In genomic region chr18:79911871-79912270, GRCh38 we compare ENCODE assay signal across 18 cellular contexts. TPM values are rescaled to one million over a fixed set of nuclear protein-coding genes. Genes with fewer than 3 reads are reported as not detected.
DNase-seq lines count a peak whose midpoint lies in the region; ATAC-seq, FAIRE-seq and TF ChIP-seq lines count a peak whose summit lies in the region.
"Had no signal": no experiment of that assay in that cellular context is flagged by ENCODE, and none has a peak within 500 bp of the region (broad histone marks: within the 10 kb centered on the region; RNA-seq: fewer than 3 reads in every experiment).

No MANE protein-coding gene starts in this region.

- BruUV-seq in HepG2 (replicated peaks; lab: Mats Ljungman, UMichigan), result no TSS peak

- H3K4me3 Mint-ChIP-seq in glutamatergic neuron (ENCODE audit: unreplicated experiment), result peak overlapping the region; percentile 4
- H3K4me3 Mint-ChIP-seq in nephron progenitor cell, result no peak overlapping the region
- H3K4me3 Mint-ChIP-seq: activated CD4-positive, alpha-beta T cell treated with anti-CD3 and anti-CD28 coated beads, Interleukin-2, amount 10 ng/mL, durations not matched to agents 24 days and 14 days; activated naive CD4-positive, alpha-beta T cell treated with anti-CD3 and anti-CD28 coated beads, Interleukin-2, amount 10 ng/mL, durations not matched to agents 7 days and 5 days; CD4-positive, CD25-positive, alpha-beta regulatory T cell; dendritic cell treated with granulocyte-macrophage colony-stimulating factor and Interleukin-4, amounts not matched to agents 40 ng/mL and 50 ng/mL, for 4 days; immature natural killer cell; stimulated activated naive B cell treated with anti-CD40 and anti-IgM and Interleukin-4, amounts not matched to agents 10 μg/mL and 1 μg/mL and 100 μg/mL, for 72 hours had no signal

- no peak for TF ChIP-seq EP300 in HepG2 (IDR thresholded peaks at IDR 0.05; ENCODE audit: low read depth in 2 of 2, low read length in 2 of 2)
- no peak for TF ChIP-seq EP300 in HepG2 (CRISPR knock-in tag; IDR thresholded peaks at IDR 0.05; ENCODE audit: borderline replicate concordance)

- H2AFZ ChIP-seq in HepG2 (ENCODE audit: low read length) (no peak overlapping the region), GM23248 (no peak overlapping the region)

- CTCF ChIA-PET in HepG2 (lab: Yijun Ruan, JAX; ENCODE audit: low intra/inter-chr PET ratio, low total read pairs), result no interaction called here

- peak overlapping the region; percentile 19 to 36 for H3K27ac ChIP-seq in liver (ENCODE audit: low read depth in 1 of 2, low read length in 2 of 2)
- H3K27ac ChIP-seq in HepG2 (ENCODE audit: extremely low read length, insufficient read depth, low read length), result no peak overlapping the region
- no peak overlapping the region for H3K27ac ChIP-seq in GM23248
- H3K27ac ChIP-seq: upper lobe of right lung had no signal

- H3K9me3 Mint-ChIP-seq in glutamatergic neuron (ENCODE audit: unreplicated experiment) (peaks cover 21% of the 10 kb centered on the region), nephron progenitor cell (peaks cover 39% of the 10 kb centered on the region)
- H3K9me3 Mint-ChIP-seq: CD4-positive, CD25-positive, alpha-beta regulatory T cell; immature natural killer cell had no signal

- H3K9me3 ChIP-seq in liver (ENCODE audit: control insufficient read depth in 4 of 4, low read length in 3 of 4) (peaks cover 0 to 1% (median 0%) of the 10 kb centered on the region in 4 donors), HepG2 (ENCODE audit: low read length) (no peaks in the 10 kb centered on the region), GM23248 (ENCODE audit: low read depth) (no peaks in the 10 kb centered on the region)
- H3K9me3 ChIP-seq: upper lobe of right lung had no signal

- WGBS in liver, result 85% methylated on average over 10 of the region's 10 CpGs
- WGBS in HepG2 (ENCODE audit: low lambda C conversion rate), result 97% methylated on average over 10 of the region's 10 CpGs
- WGBS in GM23248 (ENCODE audit: low coverage in 1 of 2, low lambda C conversion rate in 2 of 2, missing lambda C conversion rate in 2 of 2), 2 experiments, result 82 to 100% methylated on average over 3 to 10 of the region's 10 CpGs

- peaks cover 22% of the 10 kb centered on the region; the same call in 1 of the 2 replicates for H4K20me1 ChIP-seq in HepG2 (ENCODE audit: insufficient read depth, low read length)
- H4K20me1 ChIP-seq in GM23248 (ENCODE audit: insufficient read depth), result no peaks in the 10 kb centered on the region

- TF ChIP-seq CTCF in liver (IDR thresholded peaks at IDR 0.05; ENCODE audit: low read depth, low read length, missing input control), result no peak
- no peak for TF ChIP-seq CTCF in HepG2 (CRISPR knock-in tag; IDR thresholded peaks at IDR 0.05)
- no peak for TF ChIP-seq CTCF in glutamatergic neuron (IDR thresholded peaks at IDR 0.05; ENCODE audit: partially characterized antibody, unreplicated experiment)
- no peak for TF ChIP-seq CTCF in nephron progenitor cell (IDR thresholded peaks at IDR 0.05)

- intact Hi-C loops in HepG2 (cut with micrococcal nuclease; ENCODE audit: unreplicated experiment), result no loop called here

- peaks cover 10% of the 10 kb centered on the region for H3K4me1 Mint-ChIP-seq in glutamatergic neuron (ENCODE audit: low read depth, unreplicated experiment)
- peaks cover 6% of the 10 kb centered on the region for H3K4me1 Mint-ChIP-seq in nephron progenitor cell

- FAIRE-seq in HepG2 (lab: Jason Lieb, UNC), result no peak
- peak; percentile 30 for FAIRE-seq in urothelium cell line (lab: Jason Lieb, UNC)

- H3K27ac Mint-ChIP-seq in glutamatergic neuron (ENCODE audit: unreplicated experiment) (peak overlapping the region; percentile 75), nephron progenitor cell (peak overlapping the region; percentile 31)
- H3K27ac Mint-ChIP-seq: activated CD4-positive, alpha-beta T cell treated with anti-CD3 and anti-CD28 coated beads, Interleukin-2, amount 10 ng/mL, durations not matched to agents 24 days and 14 days; dendritic cell treated with granulocyte-macrophage colony-stimulating factor and Interleukin-4, amounts not matched to agents 40 ng/mL and 50 ng/mL, for 4 days; immature natural killer cell; stimulated activated naive B cell treated with anti-CD40 and anti-IgM and Interleukin-4, amounts not matched to agents 10 μg/mL and 1 μg/mL and 100 μg/mL, for 72 hours had no signal

- H3K36me3 ChIP-seq in liver (ENCODE audit: control insufficient read depth in 4 of 4, insufficient read depth in 3 of 4, low read depth in 1 of 4, low read length in 3 of 4), result peaks cover 9 to 43% (median 26%) of the 10 kb centered on the region in 4 donors
- H3K36me3 ChIP-seq in HepG2 (replicated peaks in 1 of 2; ENCODE audit: control insufficient read depth in 1 of 2, insufficient read depth in 2 of 2, low read length in 2 of 2), result peaks cover 9 to 33% of the 10 kb centered on the region in 2 experiments; a peak in 4 of 5 replicates
- no peaks in the 10 kb centered on the region for H3K36me3 ChIP-seq in GM23248 (ENCODE audit: low read depth)

- in situ Hi-C loops in HepG2 (cut with HindIII; ENCODE audit: extremely low pct_ligation_motif_present, low pct_unique_long_range_greater_than_20kb), result no loop called here
- in situ Hi-C loops in GM23248 (cut with MboI), result no loop called here

- ATAC-seq in HepG2, result no peak

- H3K9me2 ChIP-seq in GM23248 (ENCODE audit: insufficient read depth), result no peaks in the 10 kb centered on the region

- H3K4me1 ChIP-seq in liver (ENCODE audit: control insufficient read depth in 4 of 4, insufficient read depth in 4 of 4, low read length in 3 of 4), result peaks cover 0 to 10% (median 4%) of the 10 kb centered on the region in 4 donors
- no peaks in the 10 kb centered on the region for H3K4me1 ChIP-seq in HepG2 (ENCODE audit: insufficient read depth, low read length)
- no peaks in the 10 kb centered on the region for H3K4me1 ChIP-seq in GM23248 (ENCODE audit: insufficient read depth)
- H3K4me1 ChIP-seq: upper lobe of right lung had no signal

- TF ChIP-seq RAD21 in liver (IDR thresholded peaks at IDR 0.05), result no peak
- no peak for TF ChIP-seq RAD21 in HepG2 (CRISPR knock-in tag; IDR thresholded peaks at IDR 0.05)

- TF ChIP-seq POLR2A in HepG2 (IDR thresholded peaks at IDR 0.05; ENCODE audit: insufficient read depth in 1 of 2, low read depth in 2 of 2, low read length in 2 of 2), result no peak

- no peak overlapping the region for H3K4me2 ChIP-seq in HepG2 (ENCODE audit: low read depth, low read length)
- no peak overlapping the region for H3K4me2 ChIP-seq in GM23248 (ENCODE audit: unreplicated experiment)

- H3K79me2 ChIP-seq in HepG2 (ENCODE audit: insufficient read depth, low read length) (no peaks in the 10 kb centered on the region), GM23248 (ENCODE audit: insufficient read depth) (peaks cover 11% of the 10 kb centered on the region)

- H3F3A ChIP-seq in GM23248 (ENCODE audit: insufficient read depth), result no peaks in the 10 kb centered on the region

- POLR2A ChIA-PET in HepG2 (lab: Yijun Ruan, JAX), result no interaction called here

- DNase-seq in HepG2 (ENCODE audit: low spot score) (no peak), glutamatergic neuron (peak; percentile 40), nephron progenitor cell (no peak), urothelium cell line (ENCODE audit: low spot score) (no peak), NOMO-1 (lab: John Stamatoyannopoulos, UW; ENCODE audit: unreplicated experiment in 2 of 2) (no peak), GM23248 (no peak), NCI-H526 treated with DMSO at 0.1 percent for 48 hours (lab: John Stamatoyannopoulos, UW) (no peak)
- DNase-seq: ACHN; GOT3; immature natural killer cell; NCI-H446; stimulated activated naive B cell treated with anti-CD40 and anti-IgM and Interleukin-4, amounts not matched to agents 10 μg/mL and 1 μg/mL and 100 μg/mL, for 72 hours had no signal

- no peaks in the 10 kb centered on the region for H3K27me3 ChIP-seq in liver (ENCODE audit: control insufficient read depth in 4 of 4, insufficient read depth in 4 of 4, low read length in 3 of 4)
- H3K27me3 ChIP-seq in HepG2 (ENCODE audit: control insufficient read depth in 1 of 2, insufficient read depth in 2 of 2, low read length in 2 of 2), result no peaks in the 10 kb centered on the region
- H3K27me3 ChIP-seq in GM23248 (replicated peaks; ENCODE audit: insufficient read depth), result no peaks in the 10 kb centered on the region
- H3K27me3 ChIP-seq: upper lobe of right lung had no signal

- H3K36me3 Mint-ChIP-seq in glutamatergic neuron (ENCODE audit: unreplicated experiment) (peaks cover 33% of the 10 kb centered on the region), nephron progenitor cell (ENCODE audit: low read depth) (peaks cover 75% of the 10 kb centered on the region)

- H3K27me3 Mint-ChIP-seq in glutamatergic neuron (ENCODE audit: unreplicated experiment), result peaks cover 14% of the 10 kb centered on the region
- no peaks in the 10 kb centered on the region for H3K27me3 Mint-ChIP-seq in nephron progenitor cell (ENCODE audit: low read depth, poor library complexity)
- H3K27me3 Mint-ChIP-seq: activated CD4-positive, alpha-beta T cell treated with anti-CD3 and anti-CD28 coated beads, Interleukin-2, amount 10 ng/mL, durations not matched to agents 24 days and 14 days; activated naive CD4-positive, alpha-beta T cell treated with anti-CD3 and anti-CD28 coated beads, Interleukin-2, amount 10 ng/mL, durations not matched to agents 7 days and 5 days; CD4-positive, CD25-positive, alpha-beta regulatory T cell; dendritic cell treated with granulocyte-macrophage colony-stimulating factor and Interleukin-4, amounts not matched to agents 40 ng/mL and 50 ng/mL, for 4 days; stimulated activated naive B cell treated with anti-CD40 and anti-IgM and Interleukin-4, amounts not matched to agents 10 μg/mL and 1 μg/mL and 100 μg/mL, for 72 hours had no signal

- H3K4me3 ChIP-seq in liver (ENCODE audit: low read depth in 1 of 3, low read length in 3 of 3) (no peak overlapping the region), HepG2 (replicated peaks in 1 of 3; ENCODE audit: insufficient read depth in 1 of 3, low read depth in 2 of 3, low read length in 3 of 3) (no peak overlapping the region), GM23248 (no peak overlapping the region)
- H3K4me3 ChIP-seq: upper lobe of right lung had no signal

- H3K9ac ChIP-seq in liver (ENCODE audit: low read depth in 1 of 2, low read length in 2 of 2) (no peak overlapping the region), HepG2 (ENCODE audit: insufficient read depth, low read depth, low read length) (no peak overlapping the region), GM23248 (no peak overlapping the region)

RNA-seq across cellular contexts. Expression of gene SLC66A2, which starts 39.6 kb away (rescaled TPM):
- total RNA-seq in liver, result 10 to 100 TPM; 47.8 to 86.4 TPM
- 100 to 1,000 TPM in 1 of 2 donors, 10 to 100 TPM in 1; 49.3 to 107 TPM for polyA plus RNA-seq in liver
- total RNA-seq in HepG2 (2016; rRNA removed; fragmentation: Illumina TruSeq; extraction: Trizol), result 30.3 and 41.9 TPM in 2 replicates
- total RNA-seq in HepG2 (2016; cell fraction: cytosol; rRNA removed; fragmentation: Illumina TruSeq; extraction: Trizol; ENCODE audit: low read depth), result 40.5 and 40.6 TPM in 2 replicates
- 29.0 and 42.7 TPM in 2 replicates for total RNA-seq in HepG2 (2016; cell fraction: insoluble cytoplasmic fraction; rRNA removed; fragmentation: Illumina TruSeq; extraction: Trizol)
- 74.6 and 79.6 TPM in 2 replicates for total RNA-seq in HepG2 (2016; cell fraction: membrane; rRNA removed; fragmentation: Illumina TruSeq; extraction: Trizol)
- total RNA-seq in HepG2 (2016; cell fraction: nucleus; rRNA removed; fragmentation: Illumina TruSeq; extraction: Trizol), result 24.3 and 28.3 TPM in 2 replicates
- 33.5 and 62.5 TPM in 2 replicates for polyA plus RNA-seq in HepG2 (2011; rRNA removed)
- polyA plus RNA-seq in HepG2 (2011; cell fraction: cytosol; rRNA removed), result 56.8 and 67.4 TPM in 2 replicates
- polyA plus RNA-seq in HepG2 (2011; cell fraction: nucleus; rRNA removed), result 84.2 and 87.0 TPM in 2 replicates
- 46.8 and 62.2 TPM in 2 replicates for polyA plus RNA-seq in HepG2 (2012)
- 45.1 and 50.9 TPM in 2 replicates for polyA plus RNA-seq in HepG2 (2016; cell fraction: cytosol; fragmentation: Illumina TruSeq; extraction: Trizol; ENCODE audit: low read depth)
- 33.6 and 33.8 TPM in 2 replicates for polyA plus RNA-seq in HepG2 (2016; cell fraction: insoluble cytoplasmic fraction; fragmentation: Illumina TruSeq; extraction: Trizol; ENCODE audit: low read depth)
- 69.1 and 69.7 TPM in 2 replicates for polyA plus RNA-seq in HepG2 (2016; cell fraction: membrane; fragmentation: Illumina TruSeq; extraction: Trizol; ENCODE audit: low read depth)
- polyA plus RNA-seq in HepG2 (2016; cell fraction: nucleus; fragmentation: Illumina TruSeq; extraction: Trizol; ENCODE audit: insufficient read depth, low read depth), result 43.3 and 46.8 TPM in 2 replicates
- 19.8 and 109 TPM in 2 replicates for polyA minus RNA-seq in HepG2 (2011; rRNA and poly(A)+ RNA removed; ENCODE audit: low replicate concordance)
- polyA minus RNA-seq in HepG2 (2011; cell fraction: cytosol; rRNA and poly(A)+ RNA removed), result 28.8 and 32.5 TPM in 2 replicates
- polyA minus RNA-seq in HepG2 (2011; cell fraction: nucleus; rRNA and poly(A)+ RNA removed), result 27.0 and 33.3 TPM in 2 replicates
- 56.6 TPM for total RNA-seq in glutamatergic neuron (ENCODE audit: unreplicated experiment)
- total RNA-seq in GM23248 (2014; rRNA removed; shearing (Covaris generic)), result 67.0 and 85.5 TPM in 2 replicates
- polyA plus RNA-seq in GM23248 (2016; fragmentation: Nextera tagmentation; extraction: Ambion mirVana), result 33.1 and 33.5 TPM in 2 replicates

RNA-seq across cellular contexts. Expression of gene HSBP1L1, which starts 52.6 kb away (rescaled TPM):
- total RNA-seq in liver (10 to 100 TPM; 12.2 to 31.5 TPM), HepG2 (2016; rRNA removed; fragmentation: Illumina TruSeq; extraction: Trizol) (15.3 and 22.6 TPM in 2 replicates), glutamatergic neuron (ENCODE audit: unreplicated experiment) (not detected)
- polyA plus RNA-seq in liver (10 to 100 TPM; 21.3 to 61.0 TPM), HepG2 (2011; rRNA removed) (41.2 and 45.1 TPM in 2 replicates), GM23248 (2016; fragmentation: Nextera tagmentation; extraction: Ambion mirVana) (27.0 and 28.7 TPM in 2 replicates)
- total RNA-seq in HepG2 (2016; cell fraction: cytosol; rRNA removed; fragmentation: Illumina TruSeq; extraction: Trizol; ENCODE audit: low read depth), result 28.9 and 34.1 TPM in 2 replicates
- 13.5 and 21.2 TPM in 2 replicates for total RNA-seq in HepG2 (2016; cell fraction: insoluble cytoplasmic fraction; rRNA removed; fragmentation: Illumina TruSeq; extraction: Trizol)
- 33.2 and 40.1 TPM in 2 replicates for total RNA-seq in HepG2 (2016; cell fraction: membrane; rRNA removed; fragmentation: Illumina TruSeq; extraction: Trizol)
- 17.7 and 20.7 TPM in 2 replicates for total RNA-seq in HepG2 (2016; cell fraction: nucleus; rRNA removed; fragmentation: Illumina TruSeq; extraction: Trizol)
- 28.0 and 28.5 TPM in 2 replicates for polyA plus RNA-seq in HepG2 (2011; cell fraction: cytosol; rRNA removed)
- 34.3 and 53.2 TPM in 2 replicates for polyA plus RNA-seq in HepG2 (2011; cell fraction: nucleus; rRNA removed)
- polyA plus RNA-seq in HepG2 (2012), result 26.1 and 32.6 TPM in 2 replicates
- polyA plus RNA-seq in HepG2 (2016; cell fraction: cytosol; fragmentation: Illumina TruSeq; extraction: Trizol; ENCODE audit: low read depth), result 36.8 and 50.0 TPM in 2 replicates
- polyA plus RNA-seq in HepG2 (2016; cell fraction: insoluble cytoplasmic fraction; fragmentation: Illumina TruSeq; extraction: Trizol; ENCODE audit: low read depth), result 17.9 and 18.7 TPM in 2 replicates
- 33.7 and 42.5 TPM in 2 replicates for polyA plus RNA-seq in HepG2 (2016; cell fraction: membrane; fragmentation: Illumina TruSeq; extraction: Trizol; ENCODE audit: low read depth)
- 68.0 and 69.5 TPM in 2 replicates for polyA plus RNA-seq in HepG2 (2016; cell fraction: nucleus; fragmentation: Illumina TruSeq; extraction: Trizol; ENCODE audit: insufficient read depth, low read depth)
- polyA minus RNA-seq in HepG2 (2011; rRNA and poly(A)+ RNA removed; ENCODE audit: low replicate concordance), result 4.1 and 8.6 TPM in 2 replicates
- 5.3 and 7.9 TPM in 2 replicates for polyA minus RNA-seq in HepG2 (2011; cell fraction: cytosol; rRNA and poly(A)+ RNA removed)
- polyA minus RNA-seq in HepG2 (2011; cell fraction: nucleus; rRNA and poly(A)+ RNA removed), result 23.3 and 28.1 TPM in 2 replicates
- total RNA-seq in GM23248 (2014; rRNA removed; shearing (Covaris generic)), result 6.8 and 17.8 TPM in 2 replicates

Comparison
In these comparisons a context has a peak if more than half of its experiments do, and no peak if none do; other contexts are left out.
1. H3K27ac ChIP-seq: peak in liver (2 of 2); none in HepG2 (single experiment) and GM23248 (single experiment).